ENCODE assay signal across 16 cellular contexts in the genomic region with DNA sequence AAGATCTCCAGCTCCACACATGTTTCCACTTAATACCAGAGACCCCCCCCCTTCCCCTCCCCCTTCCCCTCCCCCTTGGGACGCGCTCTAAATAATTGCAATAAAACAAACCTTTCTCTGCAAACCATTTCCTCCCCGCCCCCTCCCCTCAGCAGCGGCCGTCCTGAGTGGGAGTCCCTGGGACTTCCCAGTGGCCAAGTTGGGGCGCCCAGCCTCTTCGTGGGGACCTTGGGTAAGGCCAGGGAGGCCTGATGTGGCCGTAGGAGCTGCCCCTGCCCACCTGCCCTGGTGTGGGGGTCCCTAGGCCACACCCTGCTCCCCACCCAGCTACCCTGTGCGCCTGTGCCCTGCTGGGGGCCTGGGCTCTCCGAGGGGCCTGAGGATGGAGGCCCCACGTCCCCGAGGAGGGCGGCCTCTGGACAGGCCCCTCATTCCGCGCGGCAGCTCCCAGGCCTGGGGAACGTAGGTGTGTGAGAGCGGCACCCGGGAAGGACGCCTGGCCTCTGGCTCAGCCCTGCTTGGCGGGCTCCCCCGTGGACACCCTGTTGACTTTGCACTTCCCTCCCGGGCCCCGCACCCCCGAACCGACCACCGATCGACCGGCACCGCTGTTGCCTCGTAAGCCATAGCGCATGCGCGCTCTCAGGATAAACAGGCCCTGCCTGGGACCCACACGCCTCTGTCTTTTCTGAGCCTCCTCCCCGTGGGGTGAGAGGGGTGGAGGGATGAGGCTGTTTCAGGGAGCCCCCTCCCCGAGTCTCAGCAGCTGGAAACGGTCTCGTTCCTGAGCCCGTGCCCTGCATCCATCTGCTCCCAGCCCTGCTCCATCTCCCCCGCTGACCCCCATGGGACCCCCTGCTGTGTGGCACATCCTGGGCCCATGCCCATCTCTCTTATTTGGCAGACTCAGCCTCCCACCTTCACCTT. TPM values are rescaled to one million over a fixed set of nuclear protein-coding genes. Genes with fewer than 3 reads are reported as not detected.
DNase-seq lines count a peak whose midpoint lies in the region; ATAC-seq and TF ChIP-seq lines count a peak whose summit lies in the region.
"Had no signal": no experiment of that assay in that cellular context is flagged by ENCODE, and none has a peak within 500 bp of the region (broad histone marks: within the 10 kb centered on the region; RNA-seq: fewer than 3 reads in every experiment).

No MANE protein-coding gene starts in this region.

- H4K20me1 ChIP-seq in fibroblast of lung (ENCODE audit: control insufficient read depth, extremely low read depth, insufficient read depth, low read length), result no peaks in the 10 kb centered on the region

- peaks cover 5% of the 10 kb centered on the region for H3K79me1 ChIP-seq in neuronal stem cell (ENCODE audit: low read depth, low read length)

- no peak overlapping the region for H2BK5ac ChIP-seq in neuronal stem cell (ENCODE audit: low read length)

- no peak overlapping the region for H2BK120ac ChIP-seq in neuronal stem cell (ENCODE audit: low read depth, low read length)

- no peak overlapping the region for H4K91ac ChIP-seq in neuronal stem cell (ENCODE audit: low read depth, low read length, poor library complexity)

- no peak overlapping the region for H2AFZ ChIP-seq in fibroblast of lung (ENCODE audit: low read length)
- H2AFZ ChIP-seq in neuronal stem cell (ENCODE audit: low read length), result no peak overlapping the region

- no CpG with 5 or more reads among the region's 41 CpGs for WGBS in neuronal stem cell (ENCODE audit: extremely low coverage in 2 of 2, insufficient read length in 2 of 2, insufficient replicate concordance in 1 of 2), 2 donors

- CTCF ChIA-PET in activated CD4-positive, alpha-beta T cell treated with anti-CD3 and anti-CD28 coated beads for 36 hours (lab: Charles Lee), result interaction anchor here (0.7 kb wide), 1 partner anchor 555 kb away, joined by 3 read pairs; no protein-coding TSS in a partner anchor

- POLR2A ChIA-PET in activated CD4-positive, alpha-beta T cell treated with anti-CD3 and anti-CD28 coated beads for 36 hours (lab: Charles Lee), result no interaction called here

- intact Hi-C loops in activated CD4-positive, alpha-beta T cell treated with anti-CD3 and anti-CD28 coated beads for 36 hours (cut with DNase I, micrococcal nuclease), result no loop called here
- intact Hi-C loops in uterus (cut with DNase I; ENCODE audit: low total_unique reads), result no loop called here

- H3K9ac ChIP-seq in fibroblast of lung (ENCODE audit: insufficient read depth, low read length) (peak overlapping the region; percentile 62), neuronal stem cell (ENCODE audit: low read depth, low read length, poor library complexity) (peak overlapping the region; percentile 70)
- H3K9ac ChIP-seq: KMS-11 had no signal

- H3K27ac Mint-ChIP-seq in activated CD4-positive, alpha-beta T cell treated with anti-CD3 and anti-CD28 coated beads for 36 hours, result no peak overlapping the region

- H2BK12ac ChIP-seq in neuronal stem cell (ENCODE audit: low read length), result peak overlapping the region; percentile 46

- no peak for TF ChIP-seq CTCF in fibroblast of lung (conservative IDR thresholded peaks at IDR 0.05 in 1 of 2, IDR thresholded peaks at IDR 0.05 in 1 of 2; ENCODE audit: low read depth in 1 of 2, low read length in 2 of 2)
- no peak for TF ChIP-seq CTCF in uterus (IDR thresholded peaks at IDR 0.05)

- H3K4me3 ChIP-seq in fibroblast of lung (replicated peaks in 1 of 4; ENCODE audit: control extremely low read depth in 1 of 4, insufficient read depth in 1 of 4, low read depth in 3 of 4, low read length in 4 of 4) (no peak overlapping the region), neuronal stem cell (ENCODE audit: low read length in 2 of 2) (no peak overlapping the region), uterus (no peak overlapping the region)

- peak overlapping the region; percentile 37 for H2BK15ac ChIP-seq in neuronal stem cell (ENCODE audit: low read length)

- no peaks in the 10 kb centered on the region for H3K27me3 Mint-ChIP-seq in activated CD4-positive, alpha-beta T cell treated with anti-CD3 and anti-CD28 coated beads for 36 hours

- peak overlapping the region; percentile 28 for H2AK5ac ChIP-seq in neuronal stem cell (ENCODE audit: low read depth, low read length)

- no peak for DNase-seq in activated CD4-positive, alpha-beta T cell treated with anti-CD3 and anti-CD28 coated beads for 36 hours
- DNase-seq in activated CD4-positive, alpha-beta T cell treated with anti-CD3 and anti-CD28 coated beads for 1 hour, result no peak
- DNase-seq in fibroblast of lung (ENCODE audit: low read depth in 2 of 2) (peak in 1 of 2 donors; percentile 47), neuronal stem cell (ENCODE audit: low spot score) (no peak), uterus (peak in 1 of 2 donors; percentile 64)
- DNase-seq in activated CD8-positive, alpha-beta memory T cell treated with anti-CD3 and anti-CD28 coated beads for 24 hours, result no peak
- DNase-seq: activated CD4-positive, alpha-beta T cell treated with anti-CD3 and anti-CD28 coated beads, Interleukin-2, amount 50 U/mL, for 4 hours; activated naive CD4-positive, alpha-beta T cell treated with anti-CD3 and anti-CD28 coated beads, Interleukin-2, amount 50 U/mL, for 16 hours; effector memory CD4-positive, alpha-beta T cell; GOT3; stimulated activated CD4-positive, alpha-beta T cell treated with anti-CD3 and anti-CD28 coated beads, Interleukin-4, amount 100 ng/mL, for 1 hour had no signal

- no peak overlapping the region for H3K4ac ChIP-seq in neuronal stem cell (ENCODE audit: low read length)

- H3K79me2 ChIP-seq in fibroblast of lung (ENCODE audit: control insufficient read depth, insufficient read depth, low read length), result peaks cover 19% of the 10 kb centered on the region

- no peaks in the 10 kb centered on the region for H3K9me3 ChIP-seq in fibroblast of lung (ENCODE audit: control insufficient read depth, insufficient read depth, low read depth, low read length)
- no peaks in the 10 kb centered on the region for H3K9me3 ChIP-seq in neuronal stem cell (replicated peaks in 1 of 2; ENCODE audit: control insufficient read depth in 2 of 2, insufficient read depth in 1 of 2, low read depth in 1 of 2, low read length in 2 of 2)
- H3K9me3 ChIP-seq in uterus, result no peaks in the 10 kb centered on the region

- H3K4me1 ChIP-seq in fibroblast of lung (ENCODE audit: control insufficient read depth, extremely low read depth, insufficient read depth, low read length), result peaks cover 50% of the 10 kb centered on the region
- H3K4me1 ChIP-seq in neuronal stem cell (ENCODE audit: control insufficient read depth in 2 of 2, insufficient read depth in 1 of 2, low read depth in 1 of 2, low read length in 2 of 2), result peaks cover 5 to 24% of the 10 kb centered on the region in 2 donors
- peaks cover 0 to 32% of the 10 kb centered on the region in 2 donors for H3K4me1 ChIP-seq in uterus

- TF ChIP-seq POLR2A in uterus (IDR thresholded peaks at IDR 0.05), result no peak

- H3K27ac ChIP-seq in fibroblast of lung (ENCODE audit: insufficient read depth, low read length) (peak overlapping the region; percentile 88), neuronal stem cell (replicated peaks; ENCODE audit: low read length) (no peak overlapping the region), uterus (peak overlapping the region; percentile 91 to 92)
- H3K27ac ChIP-seq: KMS-11 had no signal

- H3K9me3 Mint-ChIP-seq in activated CD4-positive, alpha-beta T cell treated with anti-CD3 and anti-CD28 coated beads for 36 hours (ENCODE audit: low read depth), result no peaks in the 10 kb centered on the region

- peak; percentile 16 for ATAC-seq in activated CD4-positive, alpha-beta T cell treated with anti-CD3 and anti-CD28 coated beads for 36 hours
- ATAC-seq in GM18498 (IDR thresholded peaks at IDR 0.05; ENCODE audit: unreplicated experiment) (no peak), HG03469 (IDR thresholded peaks at IDR 0.05; ENCODE audit: unreplicated experiment) (no peak)

- H3K18ac ChIP-seq in neuronal stem cell (ENCODE audit: low read length), result peak overlapping the region; percentile 48

- H4K8ac ChIP-seq in neuronal stem cell (ENCODE audit: low read depth, low read length), result peak overlapping the region; percentile 43

- H3K36me3 ChIP-seq in fibroblast of lung (ENCODE audit: control insufficient read depth, insufficient read depth, low read length), result peaks cover 23% of the 10 kb centered on the region
- H3K36me3 ChIP-seq in neuronal stem cell (replicated peaks in 1 of 2; ENCODE audit: control insufficient read depth in 2 of 2, insufficient read depth in 2 of 2, low read length in 2 of 2), result peaks cover 0 to 6% of the 10 kb centered on the region in 2 donors
- no peaks in the 10 kb centered on the region for H3K36me3 ChIP-seq in uterus

- no peaks in the 10 kb centered on the region for H3K4me1 Mint-ChIP-seq in activated CD4-positive, alpha-beta T cell treated with anti-CD3 and anti-CD28 coated beads for 36 hours

- no peak overlapping the region for H3K4me3 Mint-ChIP-seq in activated CD4-positive, alpha-beta T cell treated with anti-CD3 and anti-CD28 coated beads for 36 hours

- H3K4me2 ChIP-seq in fibroblast of lung (ENCODE audit: extremely low read depth, insufficient read depth, low read length), result peak overlapping the region; percentile 68
- H3K4me2 ChIP-seq in neuronal stem cell (ENCODE audit: insufficient read depth, low read length, poor library complexity, severe bottlenecking), result no peak overlapping the region
- H3K4me2 ChIP-seq: KMS-11 had no signal

- H3K14ac ChIP-seq in neuronal stem cell (ENCODE audit: low read length), result no peak overlapping the region

- peak overlapping the region; percentile 43 for H3K23ac ChIP-seq in neuronal stem cell (ENCODE audit: low read depth, low read length, poor library complexity)

- H3K36me3 Mint-ChIP-seq in activated CD4-positive, alpha-beta T cell treated with anti-CD3 and anti-CD28 coated beads for 36 hours (ENCODE audit: low read depth), result no peaks in the 10 kb centered on the region

- H3K27me3 ChIP-seq in fibroblast of lung (ENCODE audit: control insufficient read depth, insufficient read depth, low read length) (no peaks in the 10 kb centered on the region), neuronal stem cell (ENCODE audit: control insufficient read depth in 3 of 3, insufficient read depth in 3 of 3, low read depth in 1 of 3, low read length in 3 of 3) (no peaks in the 10 kb centered on the region), uterus (no peaks in the 10 kb centered on the region)

RNA-seq across cellular contexts. Expression of a gene that starts 9.0 kb away (rescaled TPM):
- 10 to 100 TPM; 22.6 to 26.1 TPM for total RNA-seq in activated CD4-positive, alpha-beta T cell treated with anti-CD3 and anti-CD28 coated beads for 36 hours
- total RNA-seq in fibroblast of lung, result 34.7 and 44.4 TPM in 2 replicates
- polyA plus RNA-seq in fibroblast of lung, result 8.4 and 9.2 TPM in 2 replicates
- 17.4 and 19.0 TPM in 2 replicates for polyA plus RNA-seq in fibroblast of lung (2012)
- polyA minus RNA-seq in fibroblast of lung (ENCODE audit: low replicate concordance), result 5.2 and 9.7 TPM in 2 replicates
- polyA plus RNA-seq in neuronal stem cell (2013, experiment 1 of 2), result 28.2 TPM
- polyA plus RNA-seq in neuronal stem cell (2013, experiment 2 of 2), result 27.7 TPM
- 10 to 100 TPM; 18.8 to 58.4 (median 27.6) TPM for total RNA-seq in uterus

RNA-seq across cellular contexts. Expression of a gene that starts 9.2 kb away (rescaled TPM):
- total RNA-seq in activated CD4-positive, alpha-beta T cell treated with anti-CD3 and anti-CD28 coated beads for 36 hours, result 10 to 100 TPM; 49.6 to 72.9 TPM
- total RNA-seq in fibroblast of lung (35.7 and 46.6 TPM in 2 replicates), uterus (100 to 1,000 TPM in 2 of 4 donors, 10 to 100 TPM in 2; 53.8 to 347 (median 131) TPM)
- 24.5 and 39.6 TPM in 2 replicates for polyA plus RNA-seq in fibroblast of lung
- polyA plus RNA-seq in fibroblast of lung (2012), result 52.2 and 55.8 TPM in 2 replicates
- polyA minus RNA-seq in fibroblast of lung (ENCODE audit: low replicate concordance), result 242 and 267 TPM in 2 replicates
- polyA plus RNA-seq in neuronal stem cell (2013, experiment 1 of 2), result 54.6 TPM
- 53.2 TPM for polyA plus RNA-seq in neuronal stem cell (2013, experiment 2 of 2)

RNA-seq across cellular contexts. Expression of a gene that starts 11.9 kb away (rescaled TPM):
- 1 to 10 TPM; 1.9 to 2.7 TPM for total RNA-seq in activated CD4-positive, alpha-beta T cell treated with anti-CD3 and anti-CD28 coated beads for 36 hours
- total RNA-seq in fibroblast of lung (16.9 and 21.5 TPM in 2 replicates), uterus (10 to 100 TPM; 10.3 to 97.1 (median 33.1) TPM)
- 30.7 and 38.0 TPM in 2 replicates for polyA plus RNA-seq in fibroblast of lung
- 79.5 and 84.8 TPM in 2 replicates for polyA plus RNA-seq in fibroblast of lung (2012)
- 15.5 and 29.6 TPM in 2 replicates for polyA minus RNA-seq in fibroblast of lung (ENCODE audit: low replicate concordance)
- 16.0 TPM for polyA plus RNA-seq in neuronal stem cell (2013, experiment 1 of 2)
- 14.8 TPM for polyA plus RNA-seq in neuronal stem cell (2013, experiment 2 of 2)

RNA-seq across cellular contexts. Expression of a gene that starts 19.0 kb away (rescaled TPM):
- 1 to 10 TPM; 2.0 to 2.8 TPM for total RNA-seq in activated CD4-positive, alpha-beta T cell treated with anti-CD3 and anti-CD28 coated beads for 36 hours
- total RNA-seq in fibroblast of lung (0.26 and 0.99 TPM in 2 replicates), uterus (1 to 10 TPM in 1 of 4 donors, not detected in 3; 1.5 TPM)
- polyA plus RNA-seq in fibroblast of lung, result 0.06 and 0.20 TPM in 2 replicates
- 0.58 and 1.3 TPM in 2 replicates for polyA plus RNA-seq in fibroblast of lung (2012)
- not detected in 2 replicates for polyA minus RNA-seq in fibroblast of lung (ENCODE audit: low replicate concordance)
- polyA plus RNA-seq in neuronal stem cell (2013, experiment 1 of 2), result 2.0 TPM
- 1.7 TPM for polyA plus RNA-seq in neuronal stem cell (2013, experiment 2 of 2)
- total RNA-seq: subcutaneous adipose tissue had no signal
- polyA plus RNA-seq: neural cell had no signal

RNA-seq across cellular contexts. Expression of a gene that starts 29.0 kb away (rescaled TPM):
- total RNA-seq in activated CD4-positive, alpha-beta T cell treated with anti-CD3 and anti-CD28 coated beads for 36 hours, result 10 to 100 TPM; 64.6 to 69.8 TPM
- total RNA-seq in fibroblast of lung, result 10.8 and 18.8 TPM in 2 replicates
- polyA plus RNA-seq in fibroblast of lung, result 11.6 and 18.7 TPM in 2 replicates
- 19.6 and 29.9 TPM in 2 replicates for polyA plus RNA-seq in fibroblast of lung (2012)
- 14.7 and 15.9 TPM in 2 replicates for polyA minus RNA-seq in fibroblast of lung (ENCODE audit: low replicate concordance)
- polyA plus RNA-seq in neuronal stem cell (2013, experiment 1 of 2), result 21.3 TPM
- 20.9 TPM for polyA plus RNA-seq in neuronal stem cell (2013, experiment 2 of 2)
- total RNA-seq in uterus, result 10 to 100 TPM; 16.9 to 50.0 (median 34.6) TPM
